In genomic region chr16:78608305-78608776, GRCh38 we compare ENCODE assay signal across 18 cellular contexts.
A peak's percentile ranks its signal among the peaks of the same experiment; 100 is the strongest.
DNase-seq lines count a peak whose midpoint lies in the region; ATAC-seq and TF ChIP-seq lines count a peak whose summit lies in the region.
"Had no signal": no experiment of that assay in that cellular context is flagged by ENCODE, and none has a peak within 500 bp of the region (broad histone marks: within the 10 kb centered on the region; RNA-seq: fewer than 3 reads in every experiment).

No MANE protein-coding gene starts in this region.

- no peaks in the 10 kb centered on the region for H3K79me2 ChIP-seq in Loucy (ENCODE audit: insufficient read depth, low read length)
- H3K79me2 ChIP-seq in mesendoderm (ENCODE audit: control insufficient read depth, insufficient read depth, low read length): no peaks in the 10 kb centered on the region
- H3K79me2 ChIP-seq in smooth muscle cell (ENCODE audit: low read depth): no peaks in the 10 kb centered on the region

- no peaks in the 10 kb centered on the region for H3K9me2 ChIP-seq in Loucy (replicated peaks; ENCODE audit: low read depth, low read length)
- H3K9me2 ChIP-seq: SK-N-SH had no signal

- H3K9me3 ChIP-seq in Loucy (ENCODE audit: insufficient read depth, low read depth, low read length) (no peaks in the 10 kb centered on the region), gastroesophageal sphincter (no peaks in the 10 kb centered on the region), smooth muscle cell (replicated peaks; ENCODE audit: low read depth) (no peaks in the 10 kb centered on the region)
- H3K9me3 ChIP-seq: SK-N-SH had no signal

- DNase-seq in mesendoderm: peak; percentile 27
- no peak for DNase-seq in smooth muscle cell (lab: John Stamatoyannopoulos, UW; ENCODE audit: unreplicated experiment)
- no peak for DNase-seq in NCI-H1694 (lab: John Stamatoyannopoulos, UW)
- DNase-seq in activated naive CD4-positive, alpha-beta T cell treated with anti-CD3 and anti-CD28 coated beads, Interleukin-2, amount 50 U/mL, for 72 hours (ENCODE audit: low spot score in 2 of 2): no peak
- DNase-seq in stimulated activated effector memory CD8-positive, alpha-beta T cell treated with anti-CD3 and anti-CD28 coated beads, Interleukin-12 subunit alpha, Interleukin-12 subunit beta, amount 100 ng/mL, for 72 hours (ENCODE audit: low spot score in 2 of 2): no peak
- no peak for DNase-seq in stimulated activated CD4-positive, alpha-beta T cell treated with anti-CD3 and anti-CD28 coated beads, Interleukin-4, amount 100 ng/mL, for 1 hour
- DNase-seq: activated naive CD8-positive, alpha-beta T cell treated with anti-CD3 and anti-CD28 coated beads, Interleukin-2, amount 50 U/mL, for 24 hours; activated T-cell treated with anti-CD3 and anti-CD28 coated beads, Interleukin-2, amount 50 U/mL, for 24 hours; CD4-positive, alpha-beta memory T cell; Karpas-422; NCI-H1436; NCI-H446; OCI-M1; SK-N-SH; stimulated activated CD4-positive, alpha-beta T cell treated with anti-CD3 and anti-CD28 coated beads, Interleukin-4, amount 100 ng/mL, for 24 hours had no signal

- H2AFZ ChIP-seq in Loucy (ENCODE audit: low read length) (peak overlapping the region; percentile 11; the same call in 1 of the 2 replicates), smooth muscle cell (ENCODE audit: low read depth) (peak overlapping the region; percentile 24)

- TF ChIP-seq EP300 in gastroesophageal sphincter (IDR thresholded peaks at IDR 0.05): no peak

- no peak overlapping the region for H3K56ac ChIP-seq in mesendoderm (ENCODE audit: low read length)

- WGBS in gastroesophageal sphincter (ENCODE audit: low coverage in 1 of 2), 2 donors: 26 to 31% methylated on average over 9 of the region's 9 CpGs
- WGBS in mesendoderm (ENCODE audit: extremely low coverage, insufficient coverage, low lambda C conversion rate): no CpG with 5 or more reads among the region's 9 CpGs
- 46% methylated on average over 9 of the region's 9 CpGs for WGBS in smooth muscle cell (ENCODE audit: low lambda C conversion rate)

- no peak overlapping the region for H3K18ac ChIP-seq in mesendoderm (ENCODE audit: low read length)

- H2BK120ac ChIP-seq in mesendoderm (ENCODE audit: low read depth, low read length): no peak overlapping the region

- H4K20me1 ChIP-seq in Loucy (ENCODE audit: insufficient read depth, low read length, poor library complexity, severe bottlenecking) (no peaks in the 10 kb centered on the region), smooth muscle cell (ENCODE audit: low read depth) (no peaks in the 10 kb centered on the region)

- no peak overlapping the region for H3K4ac ChIP-seq in mesendoderm (ENCODE audit: low read depth, low read length)

- no peaks in the 10 kb centered on the region for H3K79me1 ChIP-seq in mesendoderm (ENCODE audit: low read length)

- no peak for TF ChIP-seq CTCF in Loucy (conservative IDR thresholded peaks at IDR 0.05; ENCODE audit: low read length)
- no peak for TF ChIP-seq CTCF in gastroesophageal sphincter (IDR thresholded peaks at IDR 0.05)
- TF ChIP-seq CTCF in smooth muscle cell (IDR thresholded peaks at IDR 0.05; ENCODE audit: borderline replicate concordance, insufficient read depth, poor library complexity, severe bottlenecking): no peak

- H3K4me1 Mint-ChIP-seq in stimulated activated effector memory CD8-positive, alpha-beta T cell treated with anti-CD3 and anti-CD28 coated beads, Interleukin-12 subunit alpha, Interleukin-12 subunit beta, amount 100 ng/mL, for 72 hours: peaks cover 5% of the 10 kb centered on the region

- H3K4me2 ChIP-seq in Loucy (ENCODE audit: low read depth, low read length, poor library complexity, severe bottlenecking) (no peak overlapping the region), mesendoderm (ENCODE audit: low read length) (no peak overlapping the region), smooth muscle cell (peak overlapping the region; percentile 66)
- H3K4me2 ChIP-seq: SK-N-SH had no signal

- H3K4me1 ChIP-seq in Loucy (ENCODE audit: insufficient read depth, low read length, poor library complexity, severe bottlenecking) (peaks cover 18% of the 10 kb centered on the region), gastroesophageal sphincter (peaks cover 0 to 40% (median 8%) of the 10 kb centered on the region in 3 donors), mesendoderm (ENCODE audit: control insufficient read depth, low read depth, low read length) (peaks cover 4% of the 10 kb centered on the region), smooth muscle cell (ENCODE audit: low read depth) (peaks cover 37% of the 10 kb centered on the region)

- H3F3A ChIP-seq in Loucy (ENCODE audit: low read depth) (no peaks in the 10 kb centered on the region), smooth muscle cell (ENCODE audit: low read depth) (no peaks in the 10 kb centered on the region)

- no peak overlapping the region for H3K27ac Mint-ChIP-seq in activated naive CD4-positive, alpha-beta T cell treated with anti-CD3 and anti-CD28 coated beads, Interleukin-2, amount 50 U/mL, for 72 hours
- no peak overlapping the region for H3K27ac Mint-ChIP-seq in stimulated activated effector memory CD8-positive, alpha-beta T cell treated with anti-CD3 and anti-CD28 coated beads, Interleukin-12 subunit alpha, Interleukin-12 subunit beta, amount 100 ng/mL, for 72 hours
- H3K27ac Mint-ChIP-seq: activated naive CD8-positive, alpha-beta T cell treated with anti-CD3 and anti-CD28 coated beads, Interleukin-2, amount 50 U/mL, for 24 hours; activated T-cell treated with anti-CD3 and anti-CD28 coated beads, Interleukin-2, amount 50 U/mL, for 24 hours had no signal

- H2BK5ac ChIP-seq in mesendoderm (ENCODE audit: low read length): no peak overlapping the region

- no peak for TF ChIP-seq POLR2A in gastroesophageal sphincter (IDR thresholded peaks at IDR 0.05)

- H3K4me3 Mint-ChIP-seq in stimulated activated effector memory CD8-positive, alpha-beta T cell treated with anti-CD3 and anti-CD28 coated beads, Interleukin-12 subunit alpha, Interleukin-12 subunit beta, amount 100 ng/mL, for 72 hours: no peak overlapping the region
- H3K4me3 Mint-ChIP-seq: activated naive CD8-positive, alpha-beta T cell treated with anti-CD3 and anti-CD28 coated beads, Interleukin-2, amount 50 U/mL, for 24 hours; activated T-cell treated with anti-CD3 and anti-CD28 coated beads, Interleukin-2, amount 50 U/mL, for 24 hours; central memory CD8-positive, alpha-beta T cell had no signal

- H3K36me3 ChIP-seq in Loucy (ENCODE audit: insufficient read depth, low read length): no peaks in the 10 kb centered on the region
- no peaks in the 10 kb centered on the region for H3K36me3 ChIP-seq in gastroesophageal sphincter
- no peaks in the 10 kb centered on the region for H3K36me3 ChIP-seq in mesendoderm (ENCODE audit: control insufficient read depth, insufficient read depth, low read length)
- H3K36me3 ChIP-seq in smooth muscle cell (ENCODE audit: low read depth): no peaks in the 10 kb centered on the region

- H4K5ac ChIP-seq in mesendoderm (ENCODE audit: low read length): no peak overlapping the region

- no peak overlapping the region for H4K8ac ChIP-seq in mesendoderm (ENCODE audit: low read depth, low read length)

- H3K23ac ChIP-seq in mesendoderm (ENCODE audit: low read length): no peak overlapping the region

- H3K27me3 ChIP-seq in Loucy (ENCODE audit: insufficient read depth, low read length, poor library complexity, severe bottlenecking) (no peaks in the 10 kb centered on the region), gastroesophageal sphincter (no peaks in the 10 kb centered on the region), mesendoderm (ENCODE audit: insufficient read depth, low read length, poor library complexity) (no peaks in the 10 kb centered on the region), smooth muscle cell (ENCODE audit: low read depth) (no peaks in the 10 kb centered on the region)

- H3K9ac ChIP-seq in Loucy (ENCODE audit: low read depth, low read length, poor library complexity, severe bottlenecking) (no peak overlapping the region), mesendoderm (ENCODE audit: low read length) (no peak overlapping the region), smooth muscle cell (ENCODE audit: low read depth) (no peak overlapping the region)
- H3K9ac ChIP-seq: SK-N-SH had no signal

- no peak overlapping the region for H2BK15ac ChIP-seq in mesendoderm (replicated peaks; ENCODE audit: low read depth)

- H3K36me3 Mint-ChIP-seq in activated naive CD4-positive, alpha-beta T cell treated with anti-CD3 and anti-CD28 coated beads, Interleukin-2, amount 50 U/mL, for 72 hours: no peaks in the 10 kb centered on the region
- no peaks in the 10 kb centered on the region for H3K36me3 Mint-ChIP-seq in stimulated activated effector memory CD8-positive, alpha-beta T cell treated with anti-CD3 and anti-CD28 coated beads, Interleukin-12 subunit alpha, Interleukin-12 subunit beta, amount 100 ng/mL, for 72 hours
- H3K36me3 Mint-ChIP-seq: CD4-positive, alpha-beta memory T cell had no signal

- H3K9me3 Mint-ChIP-seq in activated naive CD4-positive, alpha-beta T cell treated with anti-CD3 and anti-CD28 coated beads, Interleukin-2, amount 50 U/mL, for 72 hours: no peaks in the 10 kb centered on the region
- H3K9me3 Mint-ChIP-seq in stimulated activated effector memory CD8-positive, alpha-beta T cell treated with anti-CD3 and anti-CD28 coated beads, Interleukin-12 subunit alpha, Interleukin-12 subunit beta, amount 100 ng/mL, for 72 hours: no peaks in the 10 kb centered on the region
- H3K9me3 Mint-ChIP-seq: activated naive CD8-positive, alpha-beta T cell treated with anti-CD3 and anti-CD28 coated beads, Interleukin-2, amount 50 U/mL, for 24 hours; activated T-cell treated with anti-CD3 and anti-CD28 coated beads, Interleukin-2, amount 50 U/mL, for 24 hours; CD4-positive, alpha-beta memory T cell; central memory CD8-positive, alpha-beta T cell had no signal

- H3K4me3 ChIP-seq in Loucy (ENCODE audit: low read length, poor library complexity, severe bottlenecking) (no peak overlapping the region), gastroesophageal sphincter (peak overlapping the region; percentile 34 to 57), mesendoderm (ENCODE audit: low read length) (no peak overlapping the region), smooth muscle cell (no peak overlapping the region)

- peak; percentile 54 for ATAC-seq in gastroesophageal sphincter
- ATAC-seq in activated naive CD4-positive, alpha-beta T cell treated with anti-CD3 and anti-CD28 coated beads, Interleukin-2, amount 50 U/mL, for 72 hours: no peak
- no peak for ATAC-seq in stimulated activated effector memory CD8-positive, alpha-beta T cell treated with anti-CD3 and anti-CD28 coated beads, Interleukin-12 subunit alpha, Interleukin-12 subunit beta, amount 100 ng/mL, for 72 hours
- ATAC-seq: activated naive CD8-positive, alpha-beta T cell treated with anti-CD3 and anti-CD28 coated beads, Interleukin-2, amount 50 U/mL, for 24 hours had no signal

- no peak overlapping the region for H2AK5ac ChIP-seq in mesendoderm (ENCODE audit: low read length)

- H3K27ac ChIP-seq in gastroesophageal sphincter (peak overlapping the region; percentile 24 to 72 (median 51)), mesendoderm (ENCODE audit: low read depth, low read length) (no peak overlapping the region), smooth muscle cell (ENCODE audit: low read depth) (no peak overlapping the region)

Comparison
In these comparisons a context has a peak if more than half of its experiments do, and no peak if none do; other contexts are left out.
1. H3K4me3 ChIP-seq: peak in gastroesophageal sphincter (2 of 2); none in Loucy (single experiment), mesendoderm (single experiment) and smooth muscle cell (single experiment).
2. H3K27ac ChIP-seq: peak in gastroesophageal sphincter (4 of 4); none in mesendoderm (single experiment) and smooth muscle cell (single experiment).